Comparison of ENCODE assay signal across 13 cellular contexts in genomic region chrX:115449742-115450141, GRCh38.
DNase-seq lines count a peak whose midpoint lies in the region; TF ChIP-seq lines count a peak whose summit lies in the region.
"Had no signal": no experiment of that assay in that cellular context is flagged by ENCODE, and none has a peak within 500 bp of the region (broad histone marks: within the 10 kb centered on the region; RNA-seq: fewer than 3 reads in every experiment).

No MANE protein-coding gene starts in this region.

- H3K27me3 ChIP-seq in stomach (no peaks in the 10 kb centered on the region), prostate gland (replicated peaks; ENCODE audit: insufficient read depth) (no peaks in the 10 kb centered on the region)

- WGBS in stomach, 5 donors, result 27 to 35% (median 28%) methylated on average over 4 of the region's 4 CpGs
- 42% methylated on average over 4 of the region's 4 CpGs for WGBS in prostate gland

- TF ChIP-seq POLR2A in stomach (IDR thresholded peaks at IDR 0.05), result no peak
- TF ChIP-seq POLR2A in prostate gland (IDR thresholded peaks at IDR 0.05), result no peak

- H3K4me1 ChIP-seq in stomach (no peaks in the 10 kb centered on the region), prostate gland (replicated peaks) (no peaks in the 10 kb centered on the region)

- DNase-seq in NCI-H2196 (lab: John Stamatoyannopoulos, UW; ENCODE audit: unreplicated experiment), result peak; percentile 15
- no peak for DNase-seq in NCI-H2196 treated with DMSO at 0.1 percent for 48 hours (lab: John Stamatoyannopoulos, UW; ENCODE audit: unreplicated experiment)
- DNase-seq in cardiac fibroblast (ENCODE audit: low read depth in 2 of 2), result peak; percentile 77 to 90
- peak; percentile 20 for DNase-seq in kidney tubule cell (ENCODE audit: low spot score)
- DNase-seq in stomach, result peak; percentile 33
- no peak for DNase-seq in 8988T
- no peak for DNase-seq in prostate gland (ENCODE audit: low spot score)
- no peak for DNase-seq in SIG-M5 (lab: John Stamatoyannopoulos, UW)
- DNase-seq: activated CD4-positive, alpha-beta T cell treated with anti-CD3 and anti-CD28 coated beads for 4 hours; activated effector memory CD4-positive, alpha-beta T cell treated with Interleukin-2 at 50 U/mL for 16 hours; MM.1S; NCI-H446 treated with DMSO at 0.1 percent for 48 hours; trophoblast cell had no signal

- no peak for TF ChIP-seq CTCF in cardiac fibroblast (IDR thresholded peaks at IDR 0.05; ENCODE audit: low read depth, low read length)
- no peak for TF ChIP-seq CTCF in stomach (IDR thresholded peaks at IDR 0.05)
- TF ChIP-seq CTCF in prostate gland (IDR thresholded peaks at IDR 0.05), result no peak

- H3K27ac ChIP-seq in stomach, result no peak overlapping the region
- no peak overlapping the region for H3K27ac ChIP-seq in prostate gland

- intact Hi-C loops in stomach (cut with DNase I; ENCODE audit: low total_unique reads), result no loop called here
- intact Hi-C loops in prostate gland (cut with DNase I), result no loop called here

- TF ChIP-seq EP300 in stomach (IDR thresholded peaks at IDR 0.05), result no peak

- H3K36me3 ChIP-seq in stomach (no peaks in the 10 kb centered on the region), prostate gland (no peaks in the 10 kb centered on the region)

- no peaks in the 10 kb centered on the region for H3K9me3 ChIP-seq in stomach
- H3K9me3 ChIP-seq in prostate gland, result no peaks in the 10 kb centered on the region

- H3K4me3 ChIP-seq in cardiac fibroblast (replicated peaks in 1 of 2; ENCODE audit: low read depth in 2 of 2, low read length in 2 of 2) (no peak overlapping the region), stomach (no peak overlapping the region), prostate gland (no peak overlapping the region)

Comparison
In these comparisons a context has a peak if more than half of its experiments do, and no peak if none do; other contexts are left out.
1. DNase-seq: peak in NCI-H2196 (single experiment), cardiac fibroblast (2 of 2), kidney tubule cell (single experiment) and stomach (single experiment); none in NCI-H2196 treated with DMSO at 0.1 percent for 48 hours (single experiment), 8988T (single experiment), prostate gland (single experiment) and SIG-M5 (single experiment).